Comparison of ENCODE assay signal across 8 cellular contexts in genomic region chr12:6277982-6278438, GRCh38. TPM values are rescaled to one million over a fixed set of nuclear protein-coding genes. Genes with fewer than 3 reads are reported as not detected.
A peak's percentile ranks its signal among the peaks of the same experiment; 100 is the strongest.
DNase-seq lines count a peak whose midpoint lies in the region; ATAC-seq and TF ChIP-seq lines count a peak whose summit lies in the region.

No MANE protein-coding gene starts in this region.

- H3K4me3 ChIP-seq in kidney epithelial cell (ENCODE audit: low read depth, low read length), result peak overlapping the region; percentile 29

- TF ChIP-seq CTCF in kidney epithelial cell (IDR thresholded peaks at IDR 0.05; ENCODE audit: insufficient read depth, low read length, poor library complexity, severe bottlenecking), result no peak

- no peaks in the 10 kb centered on the region for H3K9me3 Mint-ChIP-seq in activated naive CD4-positive, alpha-beta T cell treated with anti-CD3 and anti-CD28 coated beads, Interleukin-2, amount 50 U/mL, for 72 hours

- H3K36me3 ChIP-seq in kidney epithelial cell (ENCODE audit: control insufficient read depth, insufficient read depth, low read length), result no peaks in the 10 kb centered on the region

- H3K27ac Mint-ChIP-seq in activated naive CD4-positive, alpha-beta T cell treated with anti-CD3 and anti-CD28 coated beads, Interleukin-2, amount 50 U/mL, for 72 hours, result no peak overlapping the region

- H3K36me3 Mint-ChIP-seq in activated naive CD4-positive, alpha-beta T cell treated with anti-CD3 and anti-CD28 coated beads, Interleukin-2, amount 50 U/mL, for 72 hours, result no peaks in the 10 kb centered on the region

- H3K27me3 ChIP-seq in kidney epithelial cell (ENCODE audit: control insufficient read depth, insufficient read depth, low read length), result no peaks in the 10 kb centered on the region

- ATAC-seq in HG03571 (IDR thresholded peaks at IDR 0.05; ENCODE audit: unreplicated experiment), result peak; percentile 17
- peak; percentile 2 to 19 for ATAC-seq in activated naive CD4-positive, alpha-beta T cell treated with anti-CD3 and anti-CD28 coated beads, Interleukin-2, amount 50 U/mL, for 72 hours

- DNase-seq in DMS79 treated with DMSO at 0.1 percent for 48 hours (lab: John Stamatoyannopoulos, UW), result peak; percentile 28
- DNase-seq in DMS79 (lab: John Stamatoyannopoulos, UW), result no peak
- DNase-seq in activated naive CD4-positive, alpha-beta T cell treated with anti-CD3 and anti-CD28 coated beads, Interleukin-2, amount 50 U/mL, for 72 hours (ENCODE audit: low spot score in 2 of 2), result no peak
- no peak for DNase-seq in kidney epithelial cell (ENCODE audit: low read depth)
- peak; percentile 54 for DNase-seq in stimulated activated CD4-positive, alpha-beta T cell treated with anti-CD3 and anti-CD28 coated beads, Interleukin-4, amount 100 ng/mL, for 24 hours
- DNase-seq in NCI-H2171 (lab: John Stamatoyannopoulos, UW), result no peak
- no peak for DNase-seq in NCI-H524 treated with DMSO at 0.1 percent for 48 hours (lab: John Stamatoyannopoulos, UW)

RNA-seq across cellular contexts. Expression of gene PLEKHG6, which starts 32.5 kb away (rescaled TPM):
- total RNA-seq in activated naive CD4-positive, alpha-beta T cell treated with anti-CD3 and anti-CD28 coated beads, Interleukin-2, amount 50 U/mL, for 72 hours, result not detected
- 2.3 and 3.3 TPM in 2 replicates for total RNA-seq in kidney epithelial cell

Comparison
In these comparisons a context has a peak if more than half of its experiments do, and no peak if none do; other contexts are left out.
1. DNase-seq: peak in DMS79 treated with DMSO at 0.1 percent for 48 hours (single experiment) and stimulated activated CD4-positive, alpha-beta T cell treated with anti-CD3 and anti-CD28 coated beads, Interleukin-4, amount 100 ng/mL, for 24 hours (single experiment); none in DMS79 (single experiment), activated naive CD4-positive, alpha-beta T cell treated with anti-CD3 and anti-CD28 coated beads, Interleukin-2, amount 50 U/mL, for 72 hours (0 of 2), kidney epithelial cell (single experiment), NCI-H2171 (single experiment) and NCI-H524 treated with DMSO at 0.1 percent for 48 hours (single experiment).